Comparison of ENCODE assay signal across 29 cellular contexts in the genomic region with DNA sequence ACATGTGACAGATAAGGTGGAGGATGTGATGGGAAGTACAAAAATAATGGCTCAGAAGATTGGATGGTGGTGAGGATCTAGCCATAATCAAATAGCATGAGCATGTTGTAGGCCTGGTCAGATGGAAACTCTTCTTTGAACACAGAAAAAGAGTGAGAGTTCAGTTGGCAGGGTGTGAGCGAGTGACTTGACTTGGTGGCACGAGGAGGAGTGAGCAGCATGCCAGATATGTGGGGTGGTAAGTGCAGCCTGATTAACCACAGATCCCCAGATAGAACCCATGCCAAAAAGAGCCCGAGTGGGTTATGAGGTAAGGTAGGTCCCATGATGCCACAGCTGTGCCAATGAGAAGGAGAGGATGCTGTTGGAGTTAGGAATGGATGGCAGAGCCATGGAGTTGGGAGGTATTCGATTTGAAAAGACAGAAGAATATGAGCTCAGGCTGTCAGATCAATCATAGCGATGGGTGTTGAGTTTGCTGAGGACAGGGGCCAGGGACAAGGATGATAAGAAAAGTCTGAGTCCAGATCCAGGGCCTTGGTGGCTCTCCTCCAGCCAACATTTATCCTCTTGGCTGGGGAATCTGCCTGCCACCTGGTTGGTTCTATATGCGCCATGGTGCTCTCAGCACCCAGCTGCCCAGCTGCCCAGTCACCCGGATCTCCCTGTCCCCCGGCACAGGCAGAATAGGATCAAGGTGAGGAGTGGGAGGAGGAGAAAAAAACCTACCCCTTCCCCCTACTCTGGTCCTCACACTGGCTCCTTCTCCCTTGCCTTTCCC. TPM values are rescaled to one million over a fixed set of nuclear protein-coding genes. Genes with fewer than 3 reads are reported as not detected.
DNase-seq lines count a peak whose midpoint lies in the region; ATAC-seq, FAIRE-seq and TF ChIP-seq lines count a peak whose summit lies in the region.
"Had no signal": no experiment of that assay in that cellular context is flagged by ENCODE, and none has a peak within 500 bp of the region (broad histone marks: within the 10 kb centered on the region; RNA-seq: fewer than 3 reads in every experiment).

No MANE protein-coding gene starts in this region.

- TF ChIP-seq CTCF in esophagus squamous epithelium (IDR thresholded peaks at IDR 0.05) = no peak

- no peak overlapping the region for H3K27ac Mint-ChIP-seq in stimulated activated effector memory CD8-positive, alpha-beta T cell treated with anti-CD3 and anti-CD28 coated beads, Interleukin-12 subunit alpha, Interleukin-12 subunit beta, amount 100 ng/mL, for 72 hours
- H3K27ac Mint-ChIP-seq: activated naive CD4-positive, alpha-beta T cell treated with anti-CD3 and anti-CD28 coated beads, Interleukin-2, amount 10 ng/mL, durations not matched to agents 7 days and 5 days; activated T-helper 1 cell treated with anti-CD3 and anti-CD28 coated beads, Interleukin-12 subunit alpha, Interleukin-12 subunit beta, Interleukin-2, Interleukin-4 antibody, amounts not matched to agents 30 ng/mL and 10 ng/mL and 1 ng/mL, durations not matched to agents 14 hours and 24 hours and 36 hours; CD4-positive, CD25-positive, alpha-beta regulatory T cell; stimulated activated memory B cell treated with anti-CD40 and anti-IgM and Interleukin-4, amounts not matched to agents 10 μg/mL and 1 μg/mL and 100 μg/mL, for 72 hours had no signal

- H3K4me1 Mint-ChIP-seq in stimulated activated effector memory CD8-positive, alpha-beta T cell treated with anti-CD3 and anti-CD28 coated beads, Interleukin-12 subunit alpha, Interleukin-12 subunit beta, amount 100 ng/mL, for 72 hours = no peaks in the 10 kb centered on the region
- H3K4me1 Mint-ChIP-seq: activated naive CD4-positive, alpha-beta T cell treated with anti-CD3 and anti-CD28 coated beads, Interleukin-2, amount 10 ng/mL, durations not matched to agents 7 days and 5 days; CD4-positive, CD25-positive, alpha-beta regulatory T cell; neural crest cell had no signal

- no peaks in the 10 kb centered on the region for H3K36me3 ChIP-seq in esophagus squamous epithelium
- H3K36me3 ChIP-seq: breast epithelium, gastrocnemius medialis, lower lobe of right lung, Peyer's patch, right lobe of liver, suprapubic skin had no signal

- H3K27me3 ChIP-seq in esophagus squamous epithelium = no peaks in the 10 kb centered on the region
- H3K27me3 ChIP-seq: breast epithelium, gastrocnemius medialis, Peyer's patch, right lobe of liver, suprapubic skin had no signal

- H3K9me3 Mint-ChIP-seq in stimulated activated effector memory CD8-positive, alpha-beta T cell treated with anti-CD3 and anti-CD28 coated beads, Interleukin-12 subunit alpha, Interleukin-12 subunit beta, amount 100 ng/mL, for 72 hours = no peaks in the 10 kb centered on the region
- H3K9me3 Mint-ChIP-seq: activated naive CD4-positive, alpha-beta T cell treated with anti-CD3 and anti-CD28 coated beads, Interleukin-2, amount 10 ng/mL, durations not matched to agents 7 days and 5 days; activated T-helper 1 cell treated with anti-CD3 and anti-CD28 coated beads, Interleukin-12 subunit alpha, Interleukin-12 subunit beta, Interleukin-2, Interleukin-4 antibody, amounts not matched to agents 30 ng/mL and 10 ng/mL and 1 ng/mL, durations not matched to agents 14 hours and 24 hours and 36 hours; CD4-positive, CD25-positive, alpha-beta regulatory T cell; neural crest cell had no signal

- H3K9me3 ChIP-seq in esophagus squamous epithelium = no peaks in the 10 kb centered on the region
- H3K9me3 ChIP-seq: breast epithelium, gastrocnemius medialis, lower lobe of right lung, Peyer's patch, right lobe of liver, suprapubic skin had no signal

- peak; percentile 30 for FAIRE-seq in H54 (lab: Jason Lieb, UNC)
- FAIRE-seq: GM12892 had no signal

- intact Hi-C loops in left ventricle myocardium superior (cut with micrococcal nuclease) (no loop called here), esophagus squamous epithelium (cut with DNase I) (no loop called here)

- no peak overlapping the region for H3K27ac ChIP-seq in esophagus squamous epithelium
- H3K27ac ChIP-seq: breast epithelium, gastrocnemius medialis, lower lobe of right lung, Peyer's patch, right lobe of liver, suprapubic skin had no signal

- no peak overlapping the region for H3K4me3 ChIP-seq in esophagus squamous epithelium
- H3K4me3 ChIP-seq: breast epithelium, gastrocnemius medialis, lower lobe of right lung, Peyer's patch, right lobe of liver, suprapubic skin had no signal

- TF ChIP-seq POLR2A in H54 (IDR thresholded peaks at IDR 0.05; ENCODE audit: low read depth, low read length) (no peak), esophagus squamous epithelium (IDR thresholded peaks at IDR 0.05) (no peak)

- H3K4me3 Mint-ChIP-seq in stimulated activated effector memory CD8-positive, alpha-beta T cell treated with anti-CD3 and anti-CD28 coated beads, Interleukin-12 subunit alpha, Interleukin-12 subunit beta, amount 100 ng/mL, for 72 hours = no peak overlapping the region
- H3K4me3 Mint-ChIP-seq: activated naive CD4-positive, alpha-beta T cell treated with anti-CD3 and anti-CD28 coated beads, Interleukin-2, amount 10 ng/mL, durations not matched to agents 7 days and 5 days; activated T-helper 1 cell treated with anti-CD3 and anti-CD28 coated beads, Interleukin-12 subunit alpha, Interleukin-12 subunit beta, Interleukin-2, Interleukin-4 antibody, amounts not matched to agents 30 ng/mL and 10 ng/mL and 1 ng/mL, durations not matched to agents 14 hours and 24 hours and 36 hours; CD4-positive, CD25-positive, alpha-beta regulatory T cell; IgD-negative memory B cell; neural crest cell; stimulated activated memory B cell treated with anti-CD40 and anti-IgM and Interleukin-4, amounts not matched to agents 10 μg/mL and 1 μg/mL and 100 μg/mL, for 72 hours had no signal

- WGBS in esophagus squamous epithelium, 2 donors = 87% methylated on average over 6 to 8 of the region's 8 CpGs

- no peak for DNase-seq in H54 (ENCODE audit: insufficient read length, low spot score)
- peak; percentile 46 for DNase-seq in cerebellar cortex (ENCODE audit: low spot score)
- DNase-seq in left ventricle myocardium superior = no peak
- no peak for DNase-seq in stimulated activated effector memory CD8-positive, alpha-beta T cell treated with anti-CD3 and anti-CD28 coated beads, Interleukin-12 subunit alpha, Interleukin-12 subunit beta, amount 100 ng/mL, for 72 hours (ENCODE audit: low spot score in 2 of 2)
- no peak for DNase-seq in esophagus squamous epithelium (lab: John Stamatoyannopoulos, UW)
- no peak for DNase-seq in dermis blood vessel endothelial cell
- no peak for DNase-seq in AG08396 (ENCODE audit: low spot score)
- DNase-seq: activated CD4-positive, alpha-beta T cell treated with anti-CD3 and anti-CD28 coated beads, Interleukin-2, amount 50 U/mL, for 4 hours; activated CD8-positive, alpha-beta memory T cell treated with anti-CD3 and anti-CD28 coated beads, Interleukin-2, amount 50 U/mL, for 4 hours; activated naive CD4-positive, alpha-beta T cell treated with anti-CD3 and anti-CD28 coated beads, Interleukin-2, amount 10 ng/mL, durations not matched to agents 7 days and 5 days; amniotic stem cell; CD4-positive, CD25-positive, alpha-beta regulatory T cell; gastrocnemius medialis; H7; lower lobe of right lung; NCI-H1092; NCI-H187; NCI-H2171 treated with DMSO at 0.1 percent for 48 hours; NCI-H524 treated with DMSO at 0.1 percent for 48 hours; Peyer's patch; right lobe of liver; stimulated activated CD4-positive, alpha-beta T cell treated with anti-CD3 and anti-CD28 coated beads, Interleukin-4, amount 100 ng/mL, for 24 hours had no signal

- no peaks in the 10 kb centered on the region for H3K36me3 Mint-ChIP-seq in stimulated activated effector memory CD8-positive, alpha-beta T cell treated with anti-CD3 and anti-CD28 coated beads, Interleukin-12 subunit alpha, Interleukin-12 subunit beta, amount 100 ng/mL, for 72 hours
- H3K36me3 Mint-ChIP-seq: activated naive CD4-positive, alpha-beta T cell treated with anti-CD3 and anti-CD28 coated beads, Interleukin-2, amount 10 ng/mL, durations not matched to agents 7 days and 5 days; CD4-positive, CD25-positive, alpha-beta regulatory T cell had no signal

- peaks cover 0 to 18% (median 0%) of the 10 kb centered on the region in 3 donors for H3K4me1 ChIP-seq in esophagus squamous epithelium
- H3K4me1 ChIP-seq: gastrocnemius medialis had no signal

- ATAC-seq in left ventricle myocardium superior = peak; percentile 75
- ATAC-seq in stimulated activated effector memory CD8-positive, alpha-beta T cell treated with anti-CD3 and anti-CD28 coated beads, Interleukin-12 subunit alpha, Interleukin-12 subunit beta, amount 100 ng/mL, for 72 hours = peak; percentile 36
- ATAC-seq: gastrocnemius medialis; lower lobe of right lung; stimulated activated memory B cell treated with anti-CD40 and anti-IgM and Interleukin-4, amounts not matched to agents 10 μg/mL and 1 μg/mL and 100 μg/mL, for 72 hours had no signal

RNA-seq across cellular contexts. Expression of a gene that starts 16.5 kb away (rescaled TPM):
- 17.3 TPM for total RNA-seq in left ventricle myocardium superior
- total RNA-seq in esophagus squamous epithelium = 10 to 100 TPM in 1 of 4 donors, 1 to 10 TPM in 3; 1.1 to 22.9 (median 8.2) TPM
- total RNA-seq in dermis blood vessel endothelial cell = 2.4 and 3.4 TPM in 2 replicates
